Comparison of ENCODE assay signal across 12 cellular contexts in the genomic region with DNA sequence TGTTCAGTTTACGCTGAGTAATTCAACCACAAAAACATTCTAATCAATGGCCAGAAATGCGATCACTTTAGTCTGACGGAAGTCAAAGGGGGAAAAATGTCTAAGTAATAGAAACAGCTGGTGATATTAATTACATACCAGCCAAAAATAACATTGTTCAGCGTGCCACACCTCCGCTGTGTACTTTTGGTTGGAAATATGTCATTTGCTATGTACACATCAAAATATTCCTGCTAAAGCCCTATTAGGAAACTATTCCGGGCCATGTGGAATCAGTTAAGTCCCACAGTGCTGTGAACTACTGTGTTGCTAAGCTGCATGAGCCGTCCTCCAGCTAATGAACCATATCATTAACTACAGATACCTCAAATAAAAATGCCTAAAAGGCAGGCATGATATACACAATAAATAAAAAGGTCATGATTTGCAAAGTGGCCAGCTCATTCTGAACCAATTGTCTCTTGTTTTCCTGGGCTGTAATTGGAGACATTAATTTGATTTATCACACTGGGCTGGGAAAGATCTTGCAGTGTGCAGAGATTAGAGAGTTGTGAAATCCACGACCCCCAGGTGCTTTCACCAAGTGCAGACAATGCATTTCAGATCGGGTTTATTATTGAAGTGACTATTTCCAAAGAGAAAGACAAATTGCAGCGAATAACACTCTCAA.
DNase-seq lines count a peak whose midpoint lies in the region; ATAC-seq and TF ChIP-seq lines count a peak whose summit lies in the region.
"Had no signal": no experiment of that assay in that cellular context is flagged by ENCODE, and none has a peak within 500 bp of the region (broad histone marks: within the 10 kb centered on the region; RNA-seq: fewer than 3 reads in every experiment).

No MANE protein-coding gene starts in this region.

- no peaks in the 10 kb centered on the region for H3K79me2 ChIP-seq in smooth muscle cell (ENCODE audit: low read depth)

- CTCF ChIA-PET in A673 (lab: Charles Lee), result no interaction called here
- CTCF ChIA-PET in HEK293 (lab: Yijun Ruan, JAX), result no interaction called here

- no TSS peak for BruUV-seq in A673 (replicated peaks; lab: Mats Ljungman, UMichigan)

- no peak for TF ChIP-seq POLR2A in gastroesophageal sphincter (IDR thresholded peaks at IDR 0.05)

- DNase-seq in A673 (ENCODE audit: low spot score), result peak; percentile 1
- DNase-seq in SJCRH30, result peak in 1 of 2 experiments; percentile 27
- peak; percentile 74 for DNase-seq in fibroblast of the aortic adventitia (ENCODE audit: low read depth)
- DNase-seq in occipital lobe (lab: John Stamatoyannopoulos, UW), result no peak
- no peak for DNase-seq in smooth muscle cell (lab: John Stamatoyannopoulos, UW; ENCODE audit: unreplicated experiment)
- DNase-seq: activated CD4-positive, alpha-beta T cell treated with anti-CD3 and anti-CD28 coated beads, Interleukin-2, amount 10 ng/mL, durations not matched to agents 7 days and 5 days; activated gamma-delta T cell treated with Interleukin-2 at 50 U/mL for 16 hours; AML-193; left lung had no signal

- no peaks in the 10 kb centered on the region for H3K9me3 ChIP-seq in A673 (ENCODE audit: low read depth, low read length, poor library complexity, severe bottlenecking)
- H3K9me3 ChIP-seq in HEK293 (ENCODE audit: control insufficient read depth, insufficient read depth, low read depth, low read length), result no peaks in the 10 kb centered on the region
- no peaks in the 10 kb centered on the region for H3K9me3 ChIP-seq in SJCRH30 (replicated peaks)
- no peaks in the 10 kb centered on the region for H3K9me3 ChIP-seq in smooth muscle cell (replicated peaks; ENCODE audit: low read depth)
- H3K9me3 ChIP-seq in gastroesophageal sphincter, result no peaks in the 10 kb centered on the region
- H3K9me3 ChIP-seq: left lung had no signal

- no peak overlapping the region for H3K9ac ChIP-seq in smooth muscle cell (ENCODE audit: low read depth)

- ATAC-seq in gastroesophageal sphincter, result no peak
- ATAC-seq in GM21529 (IDR thresholded peaks at IDR 0.05; ENCODE audit: unreplicated experiment), result no peak
- ATAC-seq: left lung had no signal

- no peak overlapping the region for H3K4me2 ChIP-seq in smooth muscle cell

- whole genome bisulfite sequencing in smooth muscle cell (ENCODE audit: low lambda C conversion rate), result 49% methylated on average over 10 of the region's 10 CpGs
- 37 to 41% methylated on average over 8 to 10 of the region's 10 CpGs for WGBS in gastroesophageal sphincter (ENCODE audit: low coverage in 1 of 2), 2 donors

- H3K27ac ChIP-seq in A673 (ENCODE audit: low read depth, low read length, poor library complexity, severe bottlenecking) (no peak overlapping the region), HEK293 (ENCODE audit: extremely low read depth, low read depth, low read length) (no peak overlapping the region), SJCRH30 (no peak overlapping the region), smooth muscle cell (ENCODE audit: low read depth) (no peak overlapping the region), gastroesophageal sphincter (no peak overlapping the region)
- H3K27ac ChIP-seq: left lung had no signal

- H3K27me3 ChIP-seq in A673 (replicated peaks; ENCODE audit: insufficient read depth, low read depth, low read length, poor library complexity), result no peaks in the 10 kb centered on the region
- no peaks in the 10 kb centered on the region for H3K27me3 ChIP-seq in SJCRH30
- H3K27me3 ChIP-seq in smooth muscle cell (ENCODE audit: low read depth), result no peaks in the 10 kb centered on the region
- peaks cover 20% of the 10 kb centered on the region for H3K27me3 ChIP-seq in gastroesophageal sphincter
- H3K27me3 ChIP-seq: left lung had no signal

- intact Hi-C loops in A673 (cut with micrococcal nuclease; ENCODE audit: unreplicated experiment), result no loop called here

- TF ChIP-seq EP300 in gastroesophageal sphincter (IDR thresholded peaks at IDR 0.05), result no peak

- POLR2A ChIA-PET in A673 (lab: Charles Lee; ENCODE audit: low non-redundant PET) (no interaction called here), HEK293 (lab: Yijun Ruan, JAX) (no interaction called here)

- H3F3A ChIP-seq in smooth muscle cell (ENCODE audit: low read depth), result no peaks in the 10 kb centered on the region

- TF ChIP-seq CTCF in A673 (conservative IDR thresholded peaks at IDR 0.05; ENCODE audit: low read depth, low read length) (no peak), HEK293 (tag by site-specific recombination; IDR thresholded peaks at IDR 0.05) (no peak), fibroblast of the aortic adventitia (IDR thresholded peaks at IDR 0.05; ENCODE audit: insufficient read depth, low read length) (no peak), smooth muscle cell (IDR thresholded peaks at IDR 0.05; ENCODE audit: borderline replicate concordance, insufficient read depth, poor library complexity, severe bottlenecking) (no peak), gastroesophageal sphincter (IDR thresholded peaks at IDR 0.05) (no peak)

- H2AFZ ChIP-seq in smooth muscle cell (ENCODE audit: low read depth), result no peak overlapping the region

- no peak overlapping the region for H3K4me3 ChIP-seq in A673 (ENCODE audit: low read depth, low read length, poor library complexity, severe bottlenecking)
- H3K4me3 ChIP-seq in HEK293 (ENCODE audit: low read depth, low read length), result no peak overlapping the region
- H3K4me3 ChIP-seq in SJCRH30, result peak overlapping the region; percentile 12; the same call in 1 of the 2 replicates
- H3K4me3 ChIP-seq in fibroblast of the aortic adventitia (ENCODE audit: low read depth, low read length), result no peak overlapping the region
- H3K4me3 ChIP-seq in smooth muscle cell, result no peak overlapping the region
- H3K4me3 ChIP-seq in gastroesophageal sphincter, result no peak overlapping the region
- H3K4me3 ChIP-seq: left lung had no signal

- no peaks in the 10 kb centered on the region for H3K36me3 ChIP-seq in A673 (ENCODE audit: insufficient read depth, low read length, poor library complexity, severe bottlenecking)
- no peaks in the 10 kb centered on the region for H3K36me3 ChIP-seq in HEK293 (ENCODE audit: control insufficient read depth in 2 of 2, insufficient read depth in 1 of 2, low read length in 2 of 2)
- H3K36me3 ChIP-seq in SJCRH30, result no peaks in the 10 kb centered on the region
- H3K36me3 ChIP-seq in smooth muscle cell (ENCODE audit: low read depth), result no peaks in the 10 kb centered on the region
- no peaks in the 10 kb centered on the region for H3K36me3 ChIP-seq in gastroesophageal sphincter
- H3K36me3 ChIP-seq: left lung had no signal

- H4K20me1 ChIP-seq in smooth muscle cell (ENCODE audit: low read depth), result no peaks in the 10 kb centered on the region

- H3K4me1 ChIP-seq in A673 (ENCODE audit: insufficient read depth, low read length, poor library complexity, severe bottlenecking) (no peaks in the 10 kb centered on the region), HEK293 (ENCODE audit: control insufficient read depth, insufficient read depth, low read length) (peaks cover 8% of the 10 kb centered on the region), SJCRH30 (peaks cover 12% of the 10 kb centered on the region; the same call in 1 of the 2 replicates), smooth muscle cell (ENCODE audit: low read depth) (peaks cover 15% of the 10 kb centered on the region), gastroesophageal sphincter (no peaks in the 10 kb centered on the region)
- H3K4me1 ChIP-seq: left lung had no signal

TF ChIP-seq in HEK293, 187 proteins besides CTCF, POLR2A, EP300 and RAD21 (continues in another document):
- TF ChIP-seq, protein P1, sequence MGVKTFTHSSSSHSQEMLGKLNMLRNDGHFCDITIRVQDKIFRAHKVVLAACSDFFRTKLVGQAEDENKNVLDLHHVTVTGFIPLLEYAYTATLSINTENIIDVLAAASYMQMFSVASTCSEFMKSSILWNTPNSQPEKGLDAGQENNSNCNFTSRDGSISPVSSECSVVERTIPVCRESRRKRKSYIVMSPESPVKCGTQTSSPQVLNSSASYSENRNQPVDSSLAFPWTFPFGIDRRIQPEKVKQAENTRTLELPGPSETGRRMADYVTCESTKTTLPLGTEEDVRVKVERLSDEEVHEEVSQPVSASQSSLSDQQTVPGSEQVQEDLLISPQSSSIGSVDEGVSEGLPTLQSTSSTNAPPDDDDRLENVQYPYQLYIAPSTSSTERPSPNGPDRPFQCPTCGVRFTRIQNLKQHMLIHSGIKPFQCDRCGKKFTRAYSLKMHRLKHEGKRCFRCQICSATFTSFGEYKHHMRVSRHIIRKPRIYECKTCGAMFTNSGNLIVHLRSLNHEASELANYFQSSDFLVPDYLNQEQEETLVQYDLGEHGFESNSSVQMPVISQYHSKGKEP (tag by site-specific recombination; IDR thresholded peaks at IDR 0.05), result 0 out of 2 replicates have a peak, but pooled peaks have one; percentile 20
- TF ChIP-seq ZNF843 (tag by site-specific recombination; IDR thresholded peaks at IDR 0.05), result peak; percentile 28; the same call in 1 of the 2 replicates
- 0 out of 2 replicates have a peak, but pooled peaks have one; percentile 20 for TF ChIP-seq ZBTB8A (tag by site-specific recombination; IDR thresholded peaks at IDR 0.05)
- TF ChIP-seq ZNF514 (tag by site-specific recombination; IDR thresholded peaks at IDR 0.05), result no peak
- TF ChIP-seq OVOL3 (tag by site-specific recombination; IDR thresholded peaks at IDR 0.05), result no peak
- no peak for TF ChIP-seq WT1 (tag by site-specific recombination; IDR thresholded peaks at IDR 0.05)
- TF ChIP-seq IKZF3 (tag by site-specific recombination; IDR thresholded peaks at IDR 0.05), result peak; percentile 29; the same call in 1 of the 2 replicates
- no peak for TF ChIP-seq ZNF341 (tag by site-specific recombination; IDR thresholded peaks at IDR 0.05; ENCODE audit: low read depth)
- TF ChIP-seq ZIC2 (tag by site-specific recombination; IDR thresholded peaks at IDR 0.05), result peak; percentile 77
- no peak for TF ChIP-seq ZNF521 (tag by site-specific recombination; IDR thresholded peaks at IDR 0.05)
- peak; percentile 40; the same call in 1 of the 2 replicates for TF ChIP-seq SP7 (tag by site-specific recombination; IDR thresholded peaks at IDR 0.05)
- TF ChIP-seq TCF7L2 (IDR thresholded peaks at IDR 0.05; ENCODE audit: borderline replicate concordance, low read depth, low read length), result 0 out of 2 replicates have a peak, but pooled peaks have one; percentile 42
- peak; percentile 85 for TF ChIP-seq FEZF1 (tag by site-specific recombination; IDR thresholded peaks at IDR 0.05)
- TF ChIP-seq GLIS1 (tag by site-specific recombination; IDR thresholded peaks at IDR 0.05), result peak; percentile 52

Comparison
In these comparisons a context has a peak if more than half of its experiments do, and no peak if none do; other contexts are left out.
1. DNase-seq: peak in A673 (single experiment) and fibroblast of the aortic adventitia (single experiment); none in occipital lobe (single experiment) and smooth muscle cell (single experiment).